8 cellular contexts compared by ENCODE assay signal in the genomic region with DNA sequence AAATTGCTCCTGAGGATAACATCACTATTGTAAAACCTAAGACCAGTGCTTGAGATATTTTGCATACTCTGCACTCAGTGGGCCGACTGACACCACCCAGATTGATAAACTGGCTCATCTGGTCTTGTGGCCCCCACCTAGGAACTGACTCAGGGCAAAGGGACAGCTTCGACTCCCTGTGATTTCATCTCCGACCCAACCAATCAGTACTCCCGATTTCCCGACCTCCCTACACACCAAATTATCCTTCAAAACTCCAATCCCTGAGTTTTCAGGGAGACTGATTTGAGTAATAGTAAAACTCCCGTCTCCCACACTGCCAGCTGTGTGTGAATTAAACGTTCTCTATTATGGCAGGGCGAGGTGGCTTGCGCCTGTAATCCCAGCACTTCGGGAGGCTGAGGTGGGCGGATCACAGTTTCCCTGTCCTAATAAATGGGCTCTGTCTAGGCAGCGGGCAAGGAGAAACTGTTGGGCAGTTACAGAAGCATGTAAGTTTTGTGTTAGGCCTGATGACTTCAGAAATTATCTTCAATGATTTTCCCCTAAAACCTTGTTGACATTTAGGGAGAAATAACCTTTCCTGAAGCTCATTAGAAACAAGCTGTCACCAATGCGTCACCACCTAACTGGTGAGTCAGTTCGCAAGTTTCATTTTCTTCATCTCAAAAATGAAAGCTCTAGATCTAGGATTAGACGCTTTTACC. TPM values are rescaled to one million over a fixed set of nuclear protein-coding genes. Genes with fewer than 3 reads are reported as not detected.
DNase-seq lines count a peak whose midpoint lies in the region; ATAC-seq and TF ChIP-seq lines count a peak whose summit lies in the region.

No MANE protein-coding gene starts in this region.

- H3K27ac Mint-ChIP-seq in progenitor cell of endocrine pancreas, result peak overlapping the region; percentile 85

- intact Hi-C loops in sciatic nerve (cut with DNase I), result no loop called here

- no peaks in the 10 kb centered on the region for H3K9me3 Mint-ChIP-seq in progenitor cell of endocrine pancreas (ENCODE audit: low read depth)

- peak; percentile 10 for ATAC-seq in GM19351 (IDR thresholded peaks at IDR 0.05; ENCODE audit: unreplicated experiment)
- ATAC-seq in sciatic nerve, result no peak

- peak overlapping the region; percentile 63 for H3K4me3 Mint-ChIP-seq in progenitor cell of endocrine pancreas (ENCODE audit: low read depth)

- DNase-seq in T-helper 2 cell (peak in 3 of 5 experiments; percentile 33 to 92 (median 47)), epithelial cell of prostate (ENCODE audit: low read depth, low spot score) (no peak), progenitor cell of endocrine pancreas (ENCODE audit: low spot score, unreplicated experiment) (no peak), KBM-7 (no peak), sciatic nerve (ENCODE audit: low spot score) (no peak), DMS 273 (lab: John Stamatoyannopoulos, UW; ENCODE audit: unreplicated experiment) (no peak), NCI-H2107 treated with DMSO at 0.1 percent for 48 hours (lab: John Stamatoyannopoulos, UW; ENCODE audit: unreplicated experiment) (no peak)

- H3K36me3 Mint-ChIP-seq in progenitor cell of endocrine pancreas (ENCODE audit: insufficient read depth), result no peaks in the 10 kb centered on the region

- in situ Hi-C loops in KBM-7 (cut with MboI; ENCODE audit: low pct_unique_long_range_greater_than_20kb, low sequenced_read_pairs), result no loop called here

- no peaks in the 10 kb centered on the region for H3K27me3 Mint-ChIP-seq in progenitor cell of endocrine pancreas

- TF ChIP-seq CTCF in progenitor cell of endocrine pancreas (IDR thresholded peaks at IDR 0.05; ENCODE audit: unreplicated experiment), result no peak

- peak overlapping the region; percentile 99 for H3K27ac ChIP-seq in epithelial cell of prostate

- peaks cover 34% of the 10 kb centered on the region for H3K4me1 Mint-ChIP-seq in progenitor cell of endocrine pancreas (ENCODE audit: low read depth)

RNA-seq across cellular contexts. Expression of a gene that starts 5.3 kb away (rescaled TPM):
- total RNA-seq in progenitor cell of endocrine pancreas (630 and 645 TPM in 2 replicates), sciatic nerve (979 TPM)

RNA-seq across cellular contexts. Expression of a gene that starts 56.1 kb away (rescaled TPM):
- total RNA-seq in progenitor cell of endocrine pancreas (20.6 and 21.5 TPM in 2 replicates), sciatic nerve (69.2 TPM)

Comparison
In these comparisons a context has a peak if more than half of its experiments do, and no peak if none do; other contexts are left out.
1. DNase-seq: peak in T-helper 2 cell (3 of 5); none in epithelial cell of prostate (single experiment), progenitor cell of endocrine pancreas (single experiment), KBM-7 (single experiment), sciatic nerve (single experiment), DMS 273 (single experiment) and NCI-H2107 treated with DMSO at 0.1 percent for 48 hours (single experiment).